Comparison of ENCODE assay signal across 7 cellular contexts in genomic region chr20:37346232-37346525, GRCh38. TPM values are rescaled to one million over a fixed set of nuclear protein-coding genes. Genes with fewer than 3 reads are reported as not detected.
DNase-seq lines count a peak whose midpoint lies in the region; ATAC-seq and TF ChIP-seq lines count a peak whose summit lies in the region.

No MANE protein-coding gene starts in this region.

- no CpG with 5 or more reads among the region's 35 CpGs for WGBS in H9 (ENCODE audit: extremely low coverage, insufficient read length, low lambda C conversion rate)
- 0% methylated on average over 6 of the region's 35 CpGs; no CpG with 5 or more reads in 1 of the 2 donors for WGBS in testis, 2 donors

- H3K4me3 Mint-ChIP-seq in H9 = peak overlapping the region; percentile 57 to 66; a peak in 3 of 5 replicates

- H3K9me3 ChIP-seq in H9 (ENCODE audit: control insufficient read depth, low read depth, low read length) (no peaks in the 10 kb centered on the region), WERI-Rb-1 (ENCODE audit: severe bottlenecking) (no peaks in the 10 kb centered on the region), iPS-18c (ENCODE audit: control insufficient read depth, insufficient read depth, low read length) (no peaks in the 10 kb centered on the region), testis (no peaks in the 10 kb centered on the region)

- no peaks in the 10 kb centered on the region for H3K27me3 Mint-ChIP-seq in H9 (ENCODE audit: low read depth)

- H4K8ac ChIP-seq in H9 (replicated peaks; ENCODE audit: insufficient read length, low read depth, low read length) = no peak overlapping the region

- H2AFZ ChIP-seq in H9 (ENCODE audit: low read length) = no peak overlapping the region

- TF ChIP-seq CTCF in H9 (conservative IDR thresholded peaks at IDR 0.05) (no peak), WERI-Rb-1 (IDR thresholded peaks at IDR 0.05; ENCODE audit: low read depth, low read length) (no peak), testis (IDR thresholded peaks at IDR 0.05) (no peak)

- H3K23ac ChIP-seq in H9 (ENCODE audit: insufficient read length, low read depth, low read length) = no peak overlapping the region

- peaks cover 26 to 37% of the 10 kb centered on the region in 2 experiments for H3K4me1 Mint-ChIP-seq in H9

- H3K14ac ChIP-seq in H9 (ENCODE audit: insufficient read depth, low read length) = no peak overlapping the region

- no peak for DNase-seq in H9
- no peak for DNase-seq in WERI-Rb-1
- DNase-seq in testis = no peak
- DNase-seq in COLO829 (ENCODE audit: low spot score) = no peak

- ATAC-seq in GM18858 (IDR thresholded peaks at IDR 0.05; ENCODE audit: unreplicated experiment) = no peak
- ATAC-seq in GM21576 (IDR thresholded peaks at IDR 0.05; ENCODE audit: unreplicated experiment) = no peak

- H3K36me3 ChIP-seq in WERI-Rb-1 (peaks cover 32% of the 10 kb centered on the region), testis (ENCODE audit: low read depth, missing control alignments) (no peaks in the 10 kb centered on the region)

- TF ChIP-seq POLR2A in testis (IDR thresholded peaks at IDR 0.05) = no peak

- H3K4me2 ChIP-seq in H9 (ENCODE audit: insufficient read depth, insufficient read length, low read length) = no peak overlapping the region

- no peak overlapping the region for H3K27ac Mint-ChIP-seq in H9

- H3K4me3 ChIP-seq in WERI-Rb-1 (ENCODE audit: low read depth, low read length) (peak overlapping the region; percentile 56), iPS-18c (ENCODE audit: insufficient read depth, low read depth, low read length) (peak overlapping the region; percentile 64), testis (peak overlapping the region; percentile 73 to 89)

- peaks cover 4% of the 10 kb centered on the region for H3K23me2 ChIP-seq in H9 (ENCODE audit: insufficient read length, low read depth, low read length, poor library complexity, severe bottlenecking)

- no peak overlapping the region for H2BK120ac ChIP-seq in H9 (ENCODE audit: low read depth, low read length, poor library complexity, severe bottlenecking)

- H2BK20ac ChIP-seq in H9 (ENCODE audit: low read depth, low read length, poor library complexity, severe bottlenecking) = no peak overlapping the region

- intact Hi-C loops in testis (cut with DNase I; ENCODE audit: low total_unique reads) = no loop called here

- H2AK5ac ChIP-seq in H9 (ENCODE audit: insufficient read length, low read length) = no peak overlapping the region

- no peak overlapping the region for H3K27ac ChIP-seq in H9 (ENCODE audit: insufficient read length, low read depth, low read length)
- H3K27ac ChIP-seq in WERI-Rb-1 = peak overlapping the region; percentile 84
- H3K27ac ChIP-seq in testis = peak overlapping the region; percentile 90 to 91

- H2BK15ac ChIP-seq in H9 (ENCODE audit: low read depth, low read length) = no peak overlapping the region

- H3T11ph ChIP-seq in H9 (ENCODE audit: low read length) = no peak overlapping the region

- H3K4me1 ChIP-seq in H9 (ENCODE audit: insufficient read depth, low read length) (peaks cover 2% of the 10 kb centered on the region; the same call in 1 of the 2 replicates), testis (peaks cover 39% of the 10 kb centered on the region)

- H3K18ac ChIP-seq in H9 (ENCODE audit: insufficient read length, low read depth, low read length) = no peak overlapping the region

- H2BK12ac ChIP-seq in H9 (ENCODE audit: insufficient read length, low read depth, low read length) = no peak overlapping the region

- no peak overlapping the region for H4K91ac ChIP-seq in H9 (ENCODE audit: insufficient read length, low read depth, low read length)

- H3K9me3 Mint-ChIP-seq in H9 = no peaks in the 10 kb centered on the region; a peak in 1 of 5 replicates

- no peaks in the 10 kb centered on the region for H4K20me1 ChIP-seq in H9 (ENCODE audit: control insufficient read depth, insufficient read depth, insufficient read length)

- H3K9ac ChIP-seq in H9 (ENCODE audit: extremely low read depth, insufficient read length, low read length) = no peak overlapping the region

- peaks cover 2% of the 10 kb centered on the region; the same call in 1 of the 2 replicates for H3K79me2 ChIP-seq in H9 (ENCODE audit: insufficient read depth, low read length)

- H4K5ac ChIP-seq in H9 (ENCODE audit: insufficient read length, low read depth, low read length) = no peak overlapping the region

- H3K79me1 ChIP-seq in H9 (ENCODE audit: insufficient read depth, low read depth, low read length, poor library complexity, severe bottlenecking) = no peaks in the 10 kb centered on the region

- no peak overlapping the region for H3K4ac ChIP-seq in H9 (ENCODE audit: low read depth, low read length)

- peaks cover 2 to 17% (median 4%) of the 10 kb centered on the region in 3 experiments; a peak in 5 of 7 replicates for H3K36me3 Mint-ChIP-seq in H9 (ENCODE audit: insufficient read depth in 1 of 3, low read depth in 3 of 3)

- no peak overlapping the region for H2BK5ac ChIP-seq in H9 (ENCODE audit: insufficient read length, low read length)

- no peak overlapping the region for H3K56ac ChIP-seq in H9 (ENCODE audit: insufficient read length, low read depth, low read length)

- H3K27me3 ChIP-seq in H9 (ENCODE audit: insufficient read depth, low read length) (no peaks in the 10 kb centered on the region), WERI-Rb-1 (ENCODE audit: insufficient read depth, low read depth, severe bottlenecking) (no peaks in the 10 kb centered on the region), testis (no peaks in the 10 kb centered on the region)

RNA-seq across cellular contexts. Expression of gene SRC, which starts 0.2 kb away (rescaled TPM):
- total RNA-seq in H9 (2021) = 37.5 and 44.5 TPM in 2 replicates
- 100 to 1,000 TPM; 143 to 179 TPM for total RNA-seq in testis
- 90.3 TPM for polyA plus RNA-seq in testis (ENCODE audit: insufficient read depth, low read depth, low replicate concordance)

RNA-seq across cellular contexts. Expression of gene MANBAL, which starts 56.7 kb away (rescaled TPM):
- total RNA-seq in H9 (2021) = 40.3 and 40.7 TPM in 2 replicates
- 10 to 100 TPM; 42.4 to 68.4 TPM for total RNA-seq in testis
- 92.4 TPM for polyA plus RNA-seq in testis (ENCODE audit: insufficient read depth, low read depth, low replicate concordance)
